8 cellular contexts compared by ENCODE assay signal in genomic region chr9:127519301-127520166, GRCh38.
DNase-seq lines count a peak whose midpoint lies in the region; ATAC-seq, FAIRE-seq and TF ChIP-seq lines count a peak whose summit lies in the region.

No MANE protein-coding gene starts in this region.

- ATAC-seq in Panc1 (peak; percentile 79), mucosa of descending colon (peak; percentile 16), aorta (ENCODE audit: low FRiP score) (peak; percentile 11), HG02623 (IDR thresholded peaks at IDR 0.05; ENCODE audit: unreplicated experiment) (no peak)

- H3K9me3 ChIP-seq in Panc1 (ENCODE audit: control insufficient read depth, insufficient read depth, low read depth, low read length), result no peaks in the 10 kb centered on the region
- peaks cover 8% of the 10 kb centered on the region for H3K9me3 ChIP-seq in mucosa of descending colon
- H3K9me3 ChIP-seq in aorta (ENCODE audit: control insufficient read depth, low read length), result no peaks in the 10 kb centered on the region
- peaks cover 0 to 8% (median 0%) of the 10 kb centered on the region in 4 donors for H3K9me3 ChIP-seq in tibial nerve

- DNase-seq in GM10248 (ENCODE audit: extremely low spot score), result peak; percentile 55
- DNase-seq in Panc1 (ENCODE audit: low read depth, low spot score), result no peak
- DNase-seq in cardiac fibroblast (ENCODE audit: low read depth in 2 of 2), result peak; percentile 95 to 98
- peak in 1 of 3 donors; percentile 34 for DNase-seq in mucosa of descending colon
- peak; percentile 80 to 86 for DNase-seq in aorta
- no peak for DNase-seq in tibial nerve (ENCODE audit: low spot score in 2 of 2)
- no peak for DNase-seq in D721Med (ENCODE audit: insufficient read length, low spot score)

- H3K27me3 ChIP-seq in Panc1 (ENCODE audit: control insufficient read depth, insufficient read depth, low read length) (no peaks in the 10 kb centered on the region), aorta (ENCODE audit: control insufficient read depth in 1 of 2, insufficient read depth in 2 of 2, low read length in 1 of 2) (no peaks in the 10 kb centered on the region), tibial nerve (no peaks in the 10 kb centered on the region)

- POLR2A ChIA-PET in GM10248 (lab: Yijun Ruan, JAX), result no interaction called here
- POLR2A ChIA-PET in Panc1 (lab: Charles Lee), result interaction anchor here (0.6 kb wide), 2 partner anchors 25 to 1191 kb away, joined by 5 to 8 read pairs; no protein-coding TSS in a partner anchor

- H3K4me1 ChIP-seq in Panc1 (ENCODE audit: control insufficient read depth, insufficient read depth, low read length) (peaks cover 35% of the 10 kb centered on the region), mucosa of descending colon (ENCODE audit: low read depth) (peaks cover 12% of the 10 kb centered on the region), aorta (ENCODE audit: control insufficient read depth in 1 of 2, insufficient read depth in 2 of 2, low read length in 2 of 2) (no peaks in the 10 kb centered on the region), tibial nerve (peaks cover 0 to 55% (median 31%) of the 10 kb centered on the region in 4 donors)

- H3K36me3 ChIP-seq in Panc1 (ENCODE audit: control insufficient read depth, insufficient read depth, low read length) (no peaks in the 10 kb centered on the region; the same call in 1 of the 2 replicates), mucosa of descending colon (ENCODE audit: low read depth) (no peaks in the 10 kb centered on the region), aorta (ENCODE audit: control insufficient read depth in 1 of 2, insufficient read depth in 2 of 2, low read length in 1 of 2) (peaks cover 0 to 6% of the 10 kb centered on the region in 2 donors), tibial nerve (peaks cover 0 to 75% (median 12%) of the 10 kb centered on the region in 3 donors)

- TF ChIP-seq CTCF in GM10248 (IDR thresholded peaks at IDR 0.05; ENCODE audit: control extremely low read depth, extremely low read depth, low read depth, missing control alignments), result no peak
- no peak for TF ChIP-seq CTCF in Panc1 (IDR thresholded peaks at IDR 0.05)
- TF ChIP-seq CTCF in cardiac fibroblast (IDR thresholded peaks at IDR 0.05; ENCODE audit: low read depth, low read length), result no peak
- no peak for TF ChIP-seq CTCF in mucosa of descending colon (IDR thresholded peaks at IDR 0.05)
- no peak for TF ChIP-seq CTCF in tibial nerve (IDR thresholded peaks at IDR 0.05)
- no peak for TF ChIP-seq CTCF in D721Med (IDR thresholded peaks at IDR 0.05; ENCODE audit: insufficient read depth, missing control alignments)

- intact Hi-C loops in Panc1 (cut with micrococcal nuclease; ENCODE audit: unreplicated experiment), result no loop called here
- intact Hi-C loops in mucosa of descending colon (cut with DNase I, micrococcal nuclease), result no loop called here
- intact Hi-C loops in aorta (cut with DNase I), result no loop called here

- no peak for TF ChIP-seq POLR2A in tibial nerve (IDR thresholded peaks at IDR 0.05)

- 69 to 78% methylated on average over 22 of the region's 22 CpGs for WGBS in aorta, 2 donors
- 61 to 64% methylated on average over 20 to 22 of the region's 22 CpGs for WGBS in tibial nerve, 2 donors

- in situ Hi-C loops in Panc1 (cut with HindIII; ENCODE audit: low pct_unique_long_range_greater_than_20kb, low sequenced_read_pairs), result no loop called here

- H3K27ac ChIP-seq in Panc1 (ENCODE audit: low read length) (peak overlapping the region; percentile 87), aorta (ENCODE audit: low read depth in 1 of 2, low read length in 2 of 2) (peak overlapping the region in 1 of 2 donors; percentile 5), tibial nerve (peak overlapping the region in 2 of 4 donors; percentile 53 to 92)

- no peak for TF ChIP-seq EP300 in tibial nerve (IDR thresholded peaks at IDR 0.05)

- FAIRE-seq in D721Med (lab: Jason Lieb, UNC), result no peak

- no peak overlapping the region for H3K4me3 ChIP-seq in Panc1 (ENCODE audit: low read depth in 2 of 2, low read length in 2 of 2)
- no peak overlapping the region for H3K4me3 ChIP-seq in cardiac fibroblast (replicated peaks in 1 of 2; ENCODE audit: low read depth in 2 of 2, low read length in 2 of 2)
- H3K4me3 ChIP-seq in mucosa of descending colon, result no peak overlapping the region
- no peak overlapping the region for H3K4me3 ChIP-seq in aorta (ENCODE audit: low read length in 2 of 2)
- no peak overlapping the region for H3K4me3 ChIP-seq in tibial nerve

- no TSS peak for BruUV-seq in Panc1 (replicated peaks; lab: Mats Ljungman, UMichigan)

- CTCF ChIA-PET in GM10248 (lab: Yijun Ruan, JAX) (interaction anchor here (3.4 kb wide), 1 partner anchor 215 kb away, joined by 9 read pairs; the partner anchor contains the start of gene TOR2A), Panc1 (lab: Charles Lee) (interaction anchor here (0.6 kb wide), 2 partner anchors 35 to 69 kb away, joined by 11 to 15 read pairs; no protein-coding TSS in a partner anchor)

Comparison
In these comparisons a context has a peak if more than half of its experiments do, and no peak if none do; other contexts are left out.
1. DNase-seq: peak in GM10248 (single experiment), cardiac fibroblast (2 of 2) and aorta (2 of 2); none in Panc1 (single experiment), tibial nerve (0 of 2) and D721Med (single experiment).